ENCODE assay signal across 1 cellular context in the genomic region with DNA sequence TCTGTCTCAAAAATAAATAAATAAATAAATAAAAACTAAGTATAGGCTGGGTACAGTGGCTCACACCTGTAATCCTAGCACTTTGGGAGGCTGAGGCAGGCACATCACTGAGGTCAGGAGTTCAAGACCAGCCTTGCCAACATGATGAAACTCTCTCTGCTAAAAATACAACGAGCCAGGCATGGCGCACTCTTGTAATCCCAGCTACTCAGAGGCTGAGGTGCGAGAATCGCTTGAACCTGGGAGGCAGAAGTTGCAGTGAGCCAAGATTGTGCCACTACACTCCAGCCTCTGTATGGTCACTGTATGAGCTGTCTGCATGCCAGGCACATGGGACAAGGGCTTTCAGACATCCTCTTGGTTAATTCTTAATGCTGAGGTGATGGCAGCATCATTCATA.
TF ChIP-seq lines count a peak whose summit lies in the region.

No MANE protein-coding gene starts in this region.

TF ChIP-seq in GM23338, 12 proteins besides CTCF, POLR2A, EP300 and RAD21 (continued from another document):
- TF ChIP-seq, protein P1, sequence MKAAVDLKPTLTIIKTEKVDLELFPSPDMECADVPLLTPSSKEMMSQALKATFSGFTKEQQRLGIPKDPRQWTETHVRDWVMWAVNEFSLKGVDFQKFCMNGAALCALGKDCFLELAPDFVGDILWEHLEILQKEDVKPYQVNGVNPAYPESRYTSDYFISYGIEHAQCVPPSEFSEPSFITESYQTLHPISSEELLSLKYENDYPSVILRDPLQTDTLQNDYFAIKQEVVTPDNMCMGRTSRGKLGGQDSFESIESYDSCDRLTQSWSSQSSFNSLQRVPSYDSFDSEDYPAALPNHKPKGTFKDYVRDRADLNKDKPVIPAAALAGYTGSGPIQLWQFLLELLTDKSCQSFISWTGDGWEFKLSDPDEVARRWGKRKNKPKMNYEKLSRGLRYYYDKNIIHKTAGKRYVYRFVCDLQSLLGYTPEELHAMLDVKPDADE (IDR thresholded peaks at IDR 0.05) = no peak
- TF ChIP-seq JUNB (IDR thresholded peaks at IDR 0.05; ENCODE audit: unreplicated experiment) (no peak), ZNF331 (CRISPR knock-in tag; IDR thresholded peaks at IDR 0.05; ENCODE audit: low read depth) (no peak), NANOG (IDR thresholded peaks at IDR 0.05; ENCODE audit: borderline replicate concordance) (no peak), STAT1 (IDR thresholded peaks at IDR 0.05; ENCODE audit: unreplicated experiment) (no peak), CREB1 (CRISPR knock-in tag; IDR thresholded peaks at IDR 0.05; ENCODE audit: low read depth) (no peak), POLR2AphosphoS5 (IDR thresholded peaks at IDR 0.05; ENCODE audit: low read depth) (no peak), EZH2 (IDR thresholded peaks at IDR 0.05; ENCODE audit: low read depth, unreplicated experiment) (no peak)
- TF ChIP-seq, protein P2, sequence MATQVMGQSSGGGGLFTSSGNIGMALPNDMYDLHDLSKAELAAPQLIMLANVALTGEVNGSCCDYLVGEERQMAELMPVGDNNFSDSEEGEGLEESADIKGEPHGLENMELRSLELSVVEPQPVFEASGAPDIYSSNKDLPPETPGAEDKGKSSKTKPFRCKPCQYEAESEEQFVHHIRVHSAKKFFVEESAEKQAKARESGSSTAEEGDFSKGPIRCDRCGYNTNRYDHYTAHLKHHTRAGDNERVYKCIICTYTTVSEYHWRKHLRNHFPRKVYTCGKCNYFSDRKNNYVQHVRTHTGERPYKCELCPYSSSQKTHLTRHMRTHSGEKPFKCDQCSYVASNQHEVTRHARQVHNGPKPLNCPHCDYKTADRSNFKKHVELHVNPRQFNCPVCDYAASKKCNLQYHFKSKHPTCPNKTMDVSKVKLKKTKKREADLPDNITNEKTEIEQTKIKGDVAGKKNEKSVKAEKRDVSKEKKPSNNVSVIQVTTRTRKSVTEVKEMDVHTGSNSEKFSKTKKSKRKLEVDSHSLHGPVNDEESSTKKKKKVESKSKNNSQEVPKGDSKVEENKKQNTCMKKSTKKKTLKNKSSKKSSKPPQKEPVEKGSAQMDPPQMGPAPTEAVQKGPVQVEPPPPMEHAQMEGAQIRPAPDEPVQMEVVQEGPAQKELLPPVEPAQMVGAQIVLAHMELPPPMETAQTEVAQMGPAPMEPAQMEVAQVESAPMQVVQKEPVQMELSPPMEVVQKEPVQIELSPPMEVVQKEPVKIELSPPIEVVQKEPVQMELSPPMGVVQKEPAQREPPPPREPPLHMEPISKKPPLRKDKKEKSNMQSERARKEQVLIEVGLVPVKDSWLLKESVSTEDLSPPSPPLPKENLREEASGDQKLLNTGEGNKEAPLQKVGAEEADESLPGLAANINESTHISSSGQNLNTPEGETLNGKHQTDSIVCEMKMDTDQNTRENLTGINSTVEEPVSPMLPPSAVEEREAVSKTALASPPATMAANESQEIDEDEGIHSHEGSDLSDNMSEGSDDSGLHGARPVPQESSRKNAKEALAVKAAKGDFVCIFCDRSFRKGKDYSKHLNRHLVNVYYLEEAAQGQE (IDR thresholded peaks at IDR 0.05; ENCODE audit: unreplicated experiment) = no peak
